ENCODE assay signal across 28 cellular contexts in genomic region chr7:55411844-55412243, GRCh38.
"Had no signal": no experiment of that assay in that cellular context is flagged by ENCODE, and none has a peak within 500 bp of the region (broad histone marks: within the 10 kb centered on the region; RNA-seq: fewer than 3 reads in every experiment).

No MANE protein-coding gene starts in this region.

- H3K4me1 ChIP-seq: colonic mucosa, esophagus muscularis mucosa, esophagus squamous epithelium, foreskin keratinocyte, gastrocnemius medialis, gastroesophageal sphincter, heart left ventricle, heart right ventricle had no signal

- H3K4me3 ChIP-seq: colonic mucosa, coronary artery, dorsolateral prefrontal cortex, esophagus muscularis mucosa, esophagus squamous epithelium, gastrocnemius medialis, gastroesophageal sphincter, heart left ventricle, heart right ventricle had no signal

- FAIRE-seq: colon, endometrium, endothelial cell of umbilical vein, frontal cortex had no signal

- H3K27me3 ChIP-seq: colonic mucosa, dorsolateral prefrontal cortex, esophagus muscularis mucosa, esophagus squamous epithelium, foreskin keratinocyte, gastrocnemius medialis, gastroesophageal sphincter, heart left ventricle, heart right ventricle had no signal

- H3K36me3 ChIP-seq: colonic mucosa had no signal

- ATAC-seq: effector memory CD8-positive, alpha-beta T cell; esophagus mucosa; foreskin keratinocyte; gastrocnemius medialis; gastroesophageal sphincter; heart left ventricle; heart right ventricle had no signal

- H3K27ac ChIP-seq: colonic mucosa, coronary artery, dorsolateral prefrontal cortex, epithelial cell of prostate, esophagus muscularis mucosa, esophagus squamous epithelium, foreskin keratinocyte, gastrocnemius medialis, gastroesophageal sphincter, heart left ventricle, heart right ventricle had no signal

- H3K9me3 ChIP-seq: colonic mucosa, esophagus muscularis mucosa, esophagus squamous epithelium, gastrocnemius medialis, gastroesophageal sphincter, heart left ventricle, heart right ventricle had no signal

- DNase-seq: colonic mucosa; cortex of kidney; dermis blood vessel endothelial cell; dorsolateral prefrontal cortex; effector CD4-positive, alpha-beta T cell; effector CD8-positive, alpha-beta T cell; effector memory CD4-positive, alpha-beta T cell; effector memory CD8-positive, alpha-beta T cell; endodermal cell; erythroblast; esophagus squamous epithelium; foreskin fibroblast; foreskin keratinocyte; foreskin melanocyte; gastrocnemius medialis; glutamatergic neuron; head of caudate nucleus; heart left ventricle; heart right ventricle had no signal
